In the genomic region with DNA sequence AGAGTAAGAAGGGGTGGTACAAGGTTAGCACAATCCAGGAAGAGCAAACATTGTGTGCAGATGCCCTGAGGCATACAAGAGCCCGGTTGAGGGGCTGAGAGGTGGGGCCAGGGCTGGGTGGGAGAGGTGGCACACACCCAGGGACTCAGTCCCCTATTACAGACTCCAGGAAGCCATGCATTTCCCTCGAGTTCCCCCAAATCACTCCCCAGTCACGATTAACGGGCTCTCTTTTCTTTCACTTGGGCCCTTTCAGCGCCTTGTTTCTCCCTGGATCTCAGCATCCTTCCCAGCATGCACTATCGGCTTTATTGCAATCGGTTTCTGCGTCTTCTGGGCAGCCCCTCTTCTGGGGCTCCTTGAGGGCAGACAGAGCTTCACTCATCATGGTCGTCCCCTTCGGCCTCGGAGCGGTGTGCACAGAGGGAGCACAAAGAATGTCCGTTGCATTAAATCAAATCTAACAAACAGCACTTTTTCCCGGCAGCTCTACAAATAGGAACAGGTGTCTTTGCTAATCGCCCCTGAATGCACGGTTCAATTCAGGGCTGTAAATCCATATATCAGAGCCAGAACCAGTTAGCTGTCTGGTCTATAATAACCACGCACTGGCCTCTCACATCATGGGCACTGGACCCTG, we compare ENCODE assay signal across 26 cellular contexts.
DNase-seq lines count a peak whose midpoint lies in the region; ATAC-seq and TF ChIP-seq lines count a peak whose summit lies in the region.
"Had no signal": no experiment of that assay in that cellular context is flagged by ENCODE, and none has a peak within 500 bp of the region (broad histone marks: within the 10 kb centered on the region; RNA-seq: fewer than 3 reads in every experiment).

No MANE protein-coding gene starts in this region.

- ATAC-seq in left ventricle myocardium superior, result no peak
- ATAC-seq in HG03045 (IDR thresholded peaks at IDR 0.05; ENCODE audit: unreplicated experiment), result no peak

- H3K4me3 ChIP-seq in right atrium auricular region, result no peak overlapping the region
- H3K4me3 ChIP-seq in esophagus muscularis mucosa, result no peak overlapping the region
- H3K4me3 ChIP-seq: GM23248, MG63 had no signal

- H3K9me3 ChIP-seq in right atrium auricular region, result no peaks in the 10 kb centered on the region
- no peaks in the 10 kb centered on the region for H3K9me3 ChIP-seq in esophagus muscularis mucosa
- H3K9me3 ChIP-seq: BE2C, MG63 had no signal

- H3K27ac ChIP-seq in right atrium auricular region, result no peak overlapping the region
- no peak overlapping the region for H3K27ac ChIP-seq in esophagus muscularis mucosa (replicated peaks in 1 of 4)
- H3K27ac ChIP-seq: 22Rv1, GM23248 had no signal

- H3K27me3 ChIP-seq in right atrium auricular region (no peaks in the 10 kb centered on the region), esophagus muscularis mucosa (no peaks in the 10 kb centered on the region)
- H3K27me3 ChIP-seq: BE2C, MG63 had no signal

- DNase-seq in DMS53 (lab: John Stamatoyannopoulos, UW) (peak; percentile 54), DMS53 treated with DMSO at 0.1 percent for 48 hours (lab: John Stamatoyannopoulos, UW; ENCODE audit: unreplicated experiment) (no peak), right atrium auricular region (ENCODE audit: low spot score) (peak; percentile 38), left ventricle myocardium superior (no peak), esophagus muscularis mucosa (ENCODE audit: extremely low spot score) (peak; percentile 90), Ammon's horn (ENCODE audit: low spot score) (no peak), NK-92 (lab: John Stamatoyannopoulos, UW; ENCODE audit: unreplicated experiment) (no peak)
- DNase-seq: BE2C; Calu3; CD8-positive, alpha-beta memory T cell; GM23248; H7; IMR-90; KG1; MG63; NCI-H1417 treated with DMSO at 0.1 percent for 48 hours; NCI-H1694 treated with DMSO at 0.1 percent for 48 hours; NCI-H2081; NCI-H446 treated with DMSO at 0.1 percent for 48 hours; NCI-H526; NK-92 treated with Interleukin-12 subunit alpha and Interleukin-12 subunit beta, amount 100 ng/mL, for 24 hours; Right ventricle myocardium superior; RPMI8226; T-helper 1 cell had no signal

- WGBS in esophagus muscularis mucosa, result 79% methylated on average over 17 of the region's 17 CpGs

- TF ChIP-seq POLR2A in esophagus muscularis mucosa (IDR thresholded peaks at IDR 0.05; ENCODE audit: low read depth), result no peak

- intact Hi-C loops in left ventricle myocardium superior (cut with micrococcal nuclease) (no loop called here), esophagus muscularis mucosa (cut with DNase I) (no loop called here)

- H3K4me1 ChIP-seq in right atrium auricular region, result no peaks in the 10 kb centered on the region
- no peaks in the 10 kb centered on the region for H3K4me1 ChIP-seq in esophagus muscularis mucosa
- H3K4me1 ChIP-seq: BE2C had no signal

- TF ChIP-seq EP300 in esophagus muscularis mucosa (IDR thresholded peaks at IDR 0.05), result no peak

- TF ChIP-seq CTCF in right atrium auricular region (IDR thresholded peaks at IDR 0.05) (no peak), esophagus muscularis mucosa (IDR thresholded peaks at IDR 0.05) (no peak)

- H3K36me3 ChIP-seq in right atrium auricular region (no peaks in the 10 kb centered on the region), esophagus muscularis mucosa (no peaks in the 10 kb centered on the region)
- H3K36me3 ChIP-seq: BE2C, MG63 had no signal

Comparison
In these comparisons a context has a peak if more than half of its experiments do, and no peak if none do; other contexts are left out.
1. DNase-seq: peak in DMS53 (single experiment), right atrium auricular region (single experiment) and esophagus muscularis mucosa (single experiment); none in DMS53 treated with DMSO at 0.1 percent for 48 hours (single experiment), left ventricle myocardium superior (single experiment), Ammon's horn (single experiment) and NK-92 (single experiment).